1 cellular context compared by ENCODE assay signal in the genomic region with DNA sequence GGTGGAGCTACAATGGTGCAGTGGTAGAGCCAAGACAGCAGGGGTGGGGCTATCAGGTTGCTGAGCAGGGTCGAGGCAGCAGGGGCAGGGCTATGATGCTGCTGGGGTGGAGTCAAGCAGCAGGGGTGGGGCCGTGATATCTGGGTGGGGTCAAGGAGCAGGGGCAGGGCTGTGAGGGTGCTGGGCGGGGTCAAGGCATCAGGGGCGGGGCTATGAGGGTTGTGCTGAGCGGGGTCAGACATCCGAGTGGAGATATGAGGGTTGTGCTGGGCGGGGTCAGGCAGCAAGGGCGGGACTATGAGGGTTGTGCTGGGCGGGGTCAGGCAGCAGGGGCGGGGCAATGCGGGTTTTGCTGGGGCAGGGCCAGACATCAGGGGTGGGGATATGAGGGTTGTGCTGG.
TF ChIP-seq lines count a peak whose summit lies in the region.

No MANE protein-coding gene starts in this region.

TF ChIP-seq in HCT116, 20 proteins besides CTCF, POLR2A, EP300 and RAD21:
- TF ChIP-seq, protein P1, sequence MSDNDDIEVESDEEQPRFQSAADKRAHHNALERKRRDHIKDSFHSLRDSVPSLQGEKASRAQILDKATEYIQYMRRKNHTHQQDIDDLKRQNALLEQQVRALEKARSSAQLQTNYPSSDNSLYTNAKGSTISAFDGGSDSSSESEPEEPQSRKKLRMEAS (IDR thresholded peaks at IDR 0.05) = no peak
- TF ChIP-seq JUND (IDR thresholded peaks at IDR 0.05) = no peak
- no peak for TF ChIP-seq EZH2phosphoT487 (IDR thresholded peaks at IDR 0.05; ENCODE audit: borderline replicate concordance)
- TF ChIP-seq, protein P2, sequence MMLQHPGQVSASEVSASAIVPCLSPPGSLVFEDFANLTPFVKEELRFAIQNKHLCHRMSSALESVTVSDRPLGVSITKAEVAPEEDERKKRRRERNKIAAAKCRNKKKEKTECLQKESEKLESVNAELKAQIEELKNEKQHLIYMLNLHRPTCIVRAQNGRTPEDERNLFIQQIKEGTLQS (IDR thresholded peaks at IDR 0.05) = no peak
- no peak for TF ChIP-seq CEBPB (IDR thresholded peaks at IDR 0.05; ENCODE audit: low read depth)
- TF ChIP-seq TCF7L2 (IDR thresholded peaks at IDR 0.05; ENCODE audit: borderline replicate concordance, extremely low read depth, insufficient read depth, insufficient read length) = no peak
- TF ChIP-seq YY1 (IDR thresholded peaks at IDR 0.05; ENCODE audit: extremely low read depth, insufficient replicate concordance, low read depth, low read length) = no peak
- TF ChIP-seq ZBTB33 (IDR thresholded peaks at IDR 0.05; ENCODE audit: extremely low read depth, insufficient replicate concordance, low read length) = no peak
- no peak for TF ChIP-seq ZNF274 (IDR thresholded peaks at IDR 0.05; ENCODE audit: low read depth, low read length)
- no peak for TF ChIP-seq SRF (IDR thresholded peaks at IDR 0.05; ENCODE audit: low read depth)
- TF ChIP-seq ZFX (IDR thresholded peaks at IDR 0.05) = no peak
- no peak for TF ChIP-seq SP1 (IDR thresholded peaks at IDR 0.05; ENCODE audit: low read depth)
- no peak for TF ChIP-seq ELF1 (IDR thresholded peaks at IDR 0.05; ENCODE audit: borderline replicate concordance, low read depth)
- TF ChIP-seq SIN3A (IDR thresholded peaks at IDR 0.05; ENCODE audit: low read depth) = no peak
- no peak for TF ChIP-seq REST (IDR thresholded peaks at IDR 0.05; ENCODE audit: low read depth)
- no peak for TF ChIP-seq EGR1 (IDR thresholded peaks at IDR 0.05; ENCODE audit: low read depth)
- no peak for TF ChIP-seq EZH2 (IDR thresholded peaks at IDR 0.05)
- TF ChIP-seq CBX3 (IDR thresholded peaks at IDR 0.05; ENCODE audit: low read depth) = no peak
- no peak for TF ChIP-seq POLR2AphosphoS5 (IDR thresholded peaks at IDR 0.05; ENCODE audit: low read depth, low read length)
- no peak for TF ChIP-seq FOSL1 (IDR thresholded peaks at IDR 0.05; ENCODE audit: low read depth)
TF ChIP-seq in HCT116: peak in this region for 0.
